In genomic region chr20:56389807-56390206, GRCh38 we compare ENCODE assay signal across 1 cellular context.
A peak's percentile ranks its signal among the peaks of the same experiment; 100 is the strongest.
TF ChIP-seq lines count a peak whose summit lies in the region.

No MANE protein-coding gene starts in this region.

TF ChIP-seq in HepG2, 621 proteins besides CTCF, POLR2A, EP300 and RAD21:
- TF ChIP-seq ZFP36 (IDR thresholded peaks at IDR 0.05; ENCODE audit: borderline replicate concordance, low read depth, low read length, partially characterized antibody), result no peak
- no peak for TF ChIP-seq TAF15 (IDR thresholded peaks at IDR 0.05; ENCODE audit: low read depth, low read length, poor library complexity, severe bottlenecking)
- TF ChIP-seq NR2F2 (IDR thresholded peaks at IDR 0.05; ENCODE audit: borderline replicate concordance, low read depth), result no peak
- no peak for TF ChIP-seq THAP8 (CRISPR knock-in tag; IDR thresholded peaks at IDR 0.05; ENCODE audit: borderline replicate concordance)
- TF ChIP-seq ZNF552 (CRISPR knock-in tag; IDR thresholded peaks at IDR 0.05; ENCODE audit: borderline replicate concordance), result no peak
- TF ChIP-seq PCBP2 (optimal IDR thresholded peaks at IDR 0.05; ENCODE audit: low read depth, low read length, poor library complexity, severe bottlenecking), result no peak
- TF ChIP-seq POLR2AphosphoS5 (IDR thresholded peaks at IDR 0.05; ENCODE audit: low read depth, low read length), result peak; percentile 26; the same call in 1 of the 2 replicates
